In the genomic region with DNA sequence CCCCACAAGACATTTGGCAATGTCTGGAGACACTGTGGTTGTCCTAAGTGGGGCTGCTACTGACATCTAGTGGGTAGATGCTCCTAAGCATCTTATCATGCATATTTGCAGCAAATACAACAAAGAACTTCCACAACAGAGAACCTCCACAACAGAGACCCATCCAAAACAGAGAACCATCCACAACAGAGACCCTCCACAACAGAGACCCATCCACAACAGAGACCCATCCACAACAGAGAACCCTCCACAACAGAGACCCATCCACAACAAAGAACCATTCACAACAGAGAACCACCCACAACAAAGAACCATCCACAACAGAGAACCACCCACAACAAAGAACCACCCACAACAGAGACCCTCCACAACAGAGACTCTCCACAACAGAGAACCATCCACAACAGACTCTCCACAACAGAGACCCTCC, we compare ENCODE assay signal across 9 cellular contexts. TPM values are rescaled to one million over a fixed set of nuclear protein-coding genes. Genes with fewer than 3 reads are reported as not detected.
DNase-seq lines count a peak whose midpoint lies in the region; ATAC-seq, FAIRE-seq and TF ChIP-seq lines count a peak whose summit lies in the region.
"Had no signal": no experiment of that assay in that cellular context is flagged by ENCODE, and none has a peak within 500 bp of the region (broad histone marks: within the 10 kb centered on the region; RNA-seq: fewer than 3 reads in every experiment).

No MANE protein-coding gene starts in this region.

- H3K56ac ChIP-seq in H1 (replicated peaks; ENCODE audit: insufficient read length, low read depth, low read length) = no peak overlapping the region

- H3K4me2 ChIP-seq in H1 (ENCODE audit: insufficient read depth in 1 of 2, low read depth in 2 of 2, low read length in 2 of 2) = no peak overlapping the region

- no peak overlapping the region for H2AK5ac ChIP-seq in H1 (ENCODE audit: low read depth, low read length)

- H3K18ac ChIP-seq in H1 (ENCODE audit: extremely low read depth, low read length) = no peak overlapping the region

- no peak overlapping the region for H3K4ac ChIP-seq in H1 (replicated peaks; ENCODE audit: insufficient read length, low read depth, low read length)

- TF ChIP-seq POLR2A in H1 (IDR thresholded peaks at IDR 0.05; ENCODE audit: control extremely low read depth in 1 of 2, low read depth in 2 of 2, low read length in 2 of 2) = no peak

- H3K27ac Mint-ChIP-seq in CD4-positive, alpha-beta T cell = no peak overlapping the region
- peak overlapping the region; percentile 54 to 99 (median 87) for H3K27ac Mint-ChIP-seq in naive thymus-derived CD8-positive, alpha-beta T cell

- no peaks in the 10 kb centered on the region for H3K27me3 ChIP-seq in CD4-positive, alpha-beta T cell (ENCODE audit: control insufficient read depth, insufficient read depth, low read length)
- no peaks in the 10 kb centered on the region for H3K27me3 ChIP-seq in H1 (replicated peaks in 1 of 4; ENCODE audit: control insufficient read depth in 3 of 4, extremely low read depth in 1 of 4, insufficient read depth in 3 of 4, low read length in 3 of 4)

- H3K27me3 Mint-ChIP-seq in CD4-positive, alpha-beta T cell = peaks cover 7% of the 10 kb centered on the region
- peaks cover 0 to 25% (median 10%) of the 10 kb centered on the region in 5 donors for H3K27me3 Mint-ChIP-seq in naive thymus-derived CD8-positive, alpha-beta T cell

- no peaks in the 10 kb centered on the region for H3K79me1 ChIP-seq in H1 (ENCODE audit: low read depth, low read length)

- no peak overlapping the region for H2AFZ ChIP-seq in H1 (ENCODE audit: low read length)

- FAIRE-seq in GM18507 (lab: Jason Lieb, UNC) (peak; percentile 26), H1 (lab: Jason Lieb, UNC) (peak; percentile 65)

- H3K36me3 Mint-ChIP-seq in CD4-positive, alpha-beta T cell (ENCODE audit: low read depth) = peaks cover 85% of the 10 kb centered on the region
- H3K36me3 Mint-ChIP-seq in naive thymus-derived CD8-positive, alpha-beta T cell = peaks cover 32 to 85% (median 56%) of the 10 kb centered on the region in 3 donors

- H3K9ac ChIP-seq in H1 (replicated peaks in 1 of 4; ENCODE audit: extremely low read depth in 1 of 4, low read depth in 3 of 4, low read length in 3 of 4) = no peak overlapping the region

- no peaks in the 10 kb centered on the region for H3K23me2 ChIP-seq in H1 (ENCODE audit: low read depth, low read length)

- POLR2A ChIA-PET in CD4-positive, alpha-beta T cell (lab: Charles Lee) = no interaction called here
- POLR2A ChIA-PET in H1 (lab: Charles Lee; ENCODE audit: partially characterized antibody) = interaction anchor here (2.0 to 31.1 kb wide), 2 partner anchors 14 to 32 kb away, joined by 7 to 573 read pairs; a partner anchor contains a TSS
- POLR2A ChIA-PET in naive thymus-derived CD8-positive, alpha-beta T cell (lab: Charles Lee) = interaction anchor here (0.8 to 0.9 kb wide), 2 partner anchors 32 to 122 kb away, joined by 4 read pairs; no protein-coding TSS in a partner anchor

- H4K8ac ChIP-seq in H1 (ENCODE audit: extremely low read depth, insufficient read depth, low read length) = no peak overlapping the region

- no peaks in the 10 kb centered on the region for H3K9me3 Mint-ChIP-seq in CD4-positive, alpha-beta T cell
- peaks cover 0 to 12% (median 0%) of the 10 kb centered on the region in 9 donors for H3K9me3 Mint-ChIP-seq in naive thymus-derived CD8-positive, alpha-beta T cell

- no peak overlapping the region for H3K27ac ChIP-seq in CD4-positive, alpha-beta T cell (ENCODE audit: low read depth, low read length)
- no peak overlapping the region for H3K27ac ChIP-seq in H1 (ENCODE audit: low read depth, low read length)

- CTCF ChIA-PET in CD4-positive, alpha-beta T cell (lab: Charles Lee) = interaction anchor here (1.7 kb wide), 1 partner anchor 42 kb away, joined by 10 read pairs; a partner anchor contains a TSS
- CTCF ChIA-PET in H1 (lab: Charles Lee; ENCODE audit: partially characterized antibody) = interaction anchor here (0.8 to 4.5 kb wide), 17 partner anchors 10 to 237 kb away, joined by 3 to 55 read pairs (median 6); a partner anchor contains a TSS

- H3K4me1 ChIP-seq in H1 (replicated peaks in 1 of 4; ENCODE audit: control insufficient read depth in 3 of 4, insufficient read depth in 4 of 4, low read length in 3 of 4) = no peaks in the 10 kb centered on the region

- no peak overlapping the region for H2BK120ac ChIP-seq in H1 (replicated peaks; ENCODE audit: low read depth, low read length)

- peak in 7 of 10 experiments; percentile 10 to 40 (median 32) for DNase-seq in CD4-positive, alpha-beta T cell
- DNase-seq in GM18507 (ENCODE audit: extremely low spot score, insufficient read length, low read depth) (no peak), T follicular helper cell (ENCODE audit: low read depth) (peak; percentile 12), H1 (ENCODE audit: low read depth in 1 of 2, low spot score in 2 of 2) (no peak), NCI-H446 treated with DMSO at 0.1 percent for 48 hours (lab: John Stamatoyannopoulos, UW) (no peak), amniotic stem cell (lab: John Stamatoyannopoulos, UW) (no peak)
- peak in 9 of 10 donors; percentile 28 to 89 (median 79) for DNase-seq in naive thymus-derived CD8-positive, alpha-beta T cell

- H4K5ac ChIP-seq in H1 (ENCODE audit: insufficient read length, low read depth, low read length) = no peak overlapping the region

- peaks cover 0 to 6% (median 0%) of the 10 kb centered on the region in 4 experiments; a peak in 3 of 8 replicates for H3K36me3 ChIP-seq in H1 (ENCODE audit: control insufficient read depth in 2 of 4, insufficient read depth in 4 of 4, low read length in 3 of 4)

- H4K91ac ChIP-seq in H1 (replicated peaks; ENCODE audit: insufficient read length, low read length) = no peak overlapping the region

- no peak overlapping the region for H3K4me3 Mint-ChIP-seq in CD4-positive, alpha-beta T cell
- H3K4me3 Mint-ChIP-seq in naive thymus-derived CD8-positive, alpha-beta T cell = peak overlapping the region in 6 of 10 donors; percentile 31 to 92 (median 87)

- H2BK12ac ChIP-seq in H1 (ENCODE audit: low read depth, low read length) = no peak overlapping the region

- no peaks in the 10 kb centered on the region for H3K9me3 ChIP-seq in CD4-positive, alpha-beta T cell (ENCODE audit: control insufficient read depth, low read length)
- no peaks in the 10 kb centered on the region for H3K9me3 ChIP-seq in H1 (ENCODE audit: insufficient read depth in 2 of 2, low read depth in 1 of 2, low read length in 1 of 2)

- no peak overlapping the region for H2BK20ac ChIP-seq in H1 (ENCODE audit: low read length)

- TF ChIP-seq CTCF in CD4-positive, alpha-beta T cell (IDR thresholded peaks at IDR 0.05) = peak; percentile 31
- TF ChIP-seq CTCF in H1 (IDR thresholded peaks at IDR 0.05; ENCODE audit: control extremely low read depth in 1 of 3, insufficient read depth in 1 of 3, low read depth in 1 of 3, low read length in 3 of 3) = peak in 2 of 3 experiments; percentile 60 to 67; a peak in 3 of 4 replicates

- peak; percentile 69 to 85 for TF ChIP-seq RAD21 in H1 (IDR thresholded peaks at IDR 0.05 in 1 of 2, conservative IDR thresholded peaks at IDR 0.05 in 1 of 2; ENCODE audit: low read depth in 2 of 2, low read length in 2 of 2)

- ATAC-seq in CD4-positive, alpha-beta T cell (ENCODE audit: poor library complexity) = peak; percentile 96
- ATAC-seq in naive thymus-derived CD8-positive, alpha-beta T cell = peak; percentile 97 to 98
- no peak for ATAC-seq in HG03432 (IDR thresholded peaks at IDR 0.05; ENCODE audit: unreplicated experiment)

- no peak for TF ChIP-seq EP300 in H1 (IDR thresholded peaks at IDR 0.05; ENCODE audit: borderline replicate concordance in 1 of 2, low read depth in 2 of 2, low read length in 2 of 2)

- H3K79me2 ChIP-seq in H1 (ENCODE audit: control insufficient read depth in 1 of 2, insufficient read depth in 2 of 2, low read length in 2 of 2) = no peaks in the 10 kb centered on the region

- peaks cover 14% of the 10 kb centered on the region for H3K4me1 Mint-ChIP-seq in CD4-positive, alpha-beta T cell (ENCODE audit: low read depth)
- H3K4me1 Mint-ChIP-seq in naive thymus-derived CD8-positive, alpha-beta T cell = peaks cover 13 to 31% (median 25%) of the 10 kb centered on the region in 4 donors

- no peak overlapping the region for H3K4me3 ChIP-seq in H1 (ENCODE audit: extremely low read depth in 1 of 4, insufficient read depth in 2 of 4, low read depth in 3 of 4, low read length in 4 of 4)

- no peak overlapping the region for H3K23ac ChIP-seq in H1 (ENCODE audit: insufficient read length)

- no peak overlapping the region for H2BK15ac ChIP-seq in H1 (ENCODE audit: low read length)

- intact Hi-C loops in CD4-positive, alpha-beta T cell (cut with DNase I, micrococcal nuclease) = loop anchor here (1.0 to 5.0 kb wide), 3 partner anchors 122 to 277 kb away; no protein-coding TSS in a partner anchor

- no peak overlapping the region for H3K14ac ChIP-seq in H1 (ENCODE audit: insufficient read length)

- H2BK5ac ChIP-seq in H1 (ENCODE audit: low read depth, low read length) = no peak overlapping the region

- H4K20me1 ChIP-seq in H1 (replicated peaks in 1 of 2; ENCODE audit: control insufficient read depth in 1 of 2, insufficient read depth in 2 of 2, low read length in 2 of 2) = no peaks in the 10 kb centered on the region

RNA-seq across cellular contexts. Expression of a gene that starts 32.8 kb away (rescaled TPM):
- 10 to 100 TPM; 36.8 to 37.0 TPM for total RNA-seq in CD4-positive, alpha-beta T cell
- 50.5 and 50.6 TPM in 2 replicates for total RNA-seq in H1 (2021; fragmentation: NEBNext Ultra II Directional; extraction: Animal tissue kit (Norgen Biotek cat#: 25700))
- 34.1 and 36.0 TPM in 2 replicates for polyA plus RNA-seq in H1 (2011; rRNA removed)
- 57.0 TPM for polyA plus RNA-seq in H1 (2011; cell fraction: cytosol; rRNA removed)
- polyA plus RNA-seq in H1 (2011; cell fraction: nucleus; rRNA removed) = 13.7 TPM
- 49.1 to 62.4 TPM (median 51.3 TPM) in 4 replicates for polyA plus RNA-seq in H1 (2012, experiment 1 of 2)
- 33.4 TPM for polyA plus RNA-seq in H1 (2012, experiment 2 of 2)
- 54.3 TPM for polyA plus RNA-seq in H1 (2013, experiment 1 of 2)
- polyA plus RNA-seq in H1 (2013, experiment 2 of 2) = 54.7 TPM
- polyA minus RNA-seq in H1 (2011; rRNA and poly(A)+ RNA removed) = 11.3 and 14.8 TPM in 2 replicates
- polyA minus RNA-seq in H1 (2011; cell fraction: cytosol; rRNA and poly(A)+ RNA removed) = 18.1 TPM
- 9.9 TPM for polyA minus RNA-seq in H1 (2011; cell fraction: nucleus; rRNA and poly(A)+ RNA removed)
- 10 to 100 TPM; 25.6 to 28.0 TPM for total RNA-seq in naive thymus-derived CD8-positive, alpha-beta T cell
- 10 to 100 TPM; 37.5 to 70.4 (median 43.1) TPM for polyA plus RNA-seq in naive thymus-derived CD8-positive, alpha-beta T cell

RNA-seq across cellular contexts. Expression of a gene that starts 33.0 kb away (rescaled TPM):
- total RNA-seq in CD4-positive, alpha-beta T cell = 1,000 to 10,000 TPM; 2,088 to 2,142 TPM
- 1,831 and 1,889 TPM in 2 replicates for total RNA-seq in H1 (2021; fragmentation: NEBNext Ultra II Directional; extraction: Animal tissue kit (Norgen Biotek cat#: 25700))
- polyA plus RNA-seq in H1 (2011; rRNA removed) = 2,448 and 2,722 TPM in 2 replicates
- 4,965 TPM for polyA plus RNA-seq in H1 (2011; cell fraction: cytosol; rRNA removed)
- polyA plus RNA-seq in H1 (2011; cell fraction: nucleus; rRNA removed) = 2,178 TPM
- 2,603 to 3,842 TPM (median 3,090 TPM) in 4 replicates for polyA plus RNA-seq in H1 (2012, experiment 1 of 2)
- polyA plus RNA-seq in H1 (2012, experiment 2 of 2) = 9,007 TPM
- 5,141 TPM for polyA plus RNA-seq in H1 (2013, experiment 1 of 2)
- 5,188 TPM for polyA plus RNA-seq in H1 (2013, experiment 2 of 2)
- polyA minus RNA-seq in H1 (2011; rRNA and poly(A)+ RNA removed) = 246 and 282 TPM in 2 replicates
- polyA minus RNA-seq in H1 (2011; cell fraction: cytosol; rRNA and poly(A)+ RNA removed) = 329 TPM
- 840 TPM for polyA minus RNA-seq in H1 (2011; cell fraction: nucleus; rRNA and poly(A)+ RNA removed)
- total RNA-seq in naive thymus-derived CD8-positive, alpha-beta T cell = 1,000 to 10,000 TPM; 1,561 to 1,669 TPM
- 1,000 to 10,000 TPM; 1,999 to 2,475 (median 2,297) TPM for polyA plus RNA-seq in naive thymus-derived CD8-positive, alpha-beta T cell

RNA-seq across cellular contexts. Expression of a gene that starts 41.5 kb away (rescaled TPM):
- not detected for total RNA-seq in CD4-positive, alpha-beta T cell
- not detected in 2 replicates for total RNA-seq in H1 (2021; fragmentation: NEBNext Ultra II Directional; extraction: Animal tissue kit (Norgen Biotek cat#: 25700))
- not detected in 2 replicates for polyA plus RNA-seq in H1 (2011; rRNA removed)
- polyA plus RNA-seq in H1 (2011; cell fraction: cytosol; rRNA removed) = not detected
- polyA plus RNA-seq in H1 (2011; cell fraction: nucleus; rRNA removed) = not detected
- 0.15 TPM in 1 of 4 replicates, not detected in the others for polyA plus RNA-seq in H1 (2012, experiment 1 of 2)
- polyA plus RNA-seq in H1 (2012, experiment 2 of 2) = not detected
- not detected for polyA plus RNA-seq in H1 (2013, experiment 1 of 2)
- polyA plus RNA-seq in H1 (2013, experiment 2 of 2) = not detected
- polyA minus RNA-seq in H1 (2011; rRNA and poly(A)+ RNA removed) = not detected in 2 replicates
- not detected for polyA minus RNA-seq in H1 (2011; cell fraction: cytosol; rRNA and poly(A)+ RNA removed)
- not detected for polyA minus RNA-seq in H1 (2011; cell fraction: nucleus; rRNA and poly(A)+ RNA removed)
- total RNA-seq in naive thymus-derived CD8-positive, alpha-beta T cell = not detected
- not detected for polyA plus RNA-seq in naive thymus-derived CD8-positive, alpha-beta T cell
- total RNA-seq: T-helper 1 cell treated with Interleukin-12 subunit alpha and Interleukin-12 subunit beta and Interleukin-4 antibody, amounts not matched to agents 30 ng/mL and 1 ng/mL, for 36 hours had no signal

RNA-seq across cellular contexts. Expression of a gene that starts 46.1 kb away (rescaled TPM):
- 10 to 100 TPM; 12.9 to 22.2 TPM for total RNA-seq in CD4-positive, alpha-beta T cell
- 6.5 and 9.6 TPM in 2 replicates for total RNA-seq in H1 (2021; fragmentation: NEBNext Ultra II Directional; extraction: Animal tissue kit (Norgen Biotek cat#: 25700))
- 4.8 and 6.3 TPM in 2 replicates for polyA plus RNA-seq in H1 (2011; rRNA removed)
- 6.3 TPM for polyA plus RNA-seq in H1 (2011; cell fraction: cytosol; rRNA removed)
- polyA plus RNA-seq in H1 (2011; cell fraction: nucleus; rRNA removed) = 12.7 TPM
- 3.9 to 5.7 TPM (median 4.7 TPM) in 4 replicates for polyA plus RNA-seq in H1 (2012, experiment 1 of 2)
- 0.30 TPM for polyA plus RNA-seq in H1 (2012, experiment 2 of 2)
- 4.8 TPM for polyA plus RNA-seq in H1 (2013, experiment 1 of 2)
- 5.5 TPM for polyA plus RNA-seq in H1 (2013, experiment 2 of 2)
- polyA minus RNA-seq in H1 (2011; rRNA and poly(A)+ RNA removed) = 6.0 and 11.7 TPM in 2 replicates
- 4.1 TPM for polyA minus RNA-seq in H1 (2011; cell fraction: cytosol; rRNA and poly(A)+ RNA removed)
- 7.7 TPM for polyA minus RNA-seq in H1 (2011; cell fraction: nucleus; rRNA and poly(A)+ RNA removed)
- 10 to 100 TPM; 28.4 to 31.1 TPM for total RNA-seq in naive thymus-derived CD8-positive, alpha-beta T cell
- polyA plus RNA-seq in naive thymus-derived CD8-positive, alpha-beta T cell = 1 to 10 TPM; 2.4 to 6.8 (median 6.8) TPM

Comparison
In these comparisons a context has a peak if more than half of its experiments do, and no peak if none do; other contexts are left out.
1. DNase-seq: peak in CD4-positive, alpha-beta T cell (7 of 10), T follicular helper cell (single experiment) and naive thymus-derived CD8-positive, alpha-beta T cell (9 of 10); none in GM18507 (single experiment), H1 (0 of 2), NCI-H446 treated with DMSO at 0.1 percent for 48 hours (single experiment) and amniotic stem cell (single experiment).